8 cellular contexts compared by ENCODE assay signal in genomic region chr6:136288566-136289326, GRCh38. TPM values are rescaled to one million over a fixed set of nuclear protein-coding genes. Genes with fewer than 3 reads are reported as not detected.
DNase-seq lines count a peak whose midpoint lies in the region; ATAC-seq and TF ChIP-seq lines count a peak whose summit lies in the region.

No MANE protein-coding gene starts in this region.

- CTCF ChIA-PET in BJ (lab: Yijun Ruan, JAX): interaction anchor here (0.8 to 1.6 kb wide), 4 partner anchors 28 to 790 kb away, joined by 3 to 5 read pairs (median 4); no protein-coding TSS in a partner anchor
- CTCF ChIA-PET in OCI-LY7 (lab: Charles Lee; ENCODE audit: unreplicated experiment): no interaction called here

- POLR2A ChIA-PET in BJ (lab: Charles Lee) (interaction anchor here (0.5 to 1.2 kb wide), 4 partner anchors 35 to 1081 kb away, joined by 5 read pairs; no protein-coding TSS in a partner anchor), OCI-LY7 (lab: Charles Lee) (interaction anchor here (0.5 to 5.1 kb wide), 10 partner anchors 11 to 793 kb away, joined by 3 to 99 read pairs (median 6); partner anchors contain the start of gene MTFR2)

- peaks cover 74% of the 10 kb centered on the region for H3K4me1 Mint-ChIP-seq in activated T-cell treated with anti-CD3 and anti-CD28 coated beads, Interleukin-2, amount 50 U/mL, for 72 hours (ENCODE audit: low read depth)

- H3K27ac ChIP-seq in OCI-LY7 (ENCODE audit: low read depth, low read length, poor library complexity, severe bottlenecking) (peak overlapping the region; percentile 97), esophagus muscularis mucosa (replicated peaks in 1 of 4) (peak overlapping the region; percentile 99 to 100 (median 100)), muscle layer of colon (ENCODE audit: low read depth, low read length) (peak overlapping the region; percentile 100)

- no peaks in the 10 kb centered on the region for H3K9me3 ChIP-seq in OCI-LY7 (ENCODE audit: low read length)
- no peaks in the 10 kb centered on the region for H3K9me3 ChIP-seq in esophagus muscularis mucosa
- no peaks in the 10 kb centered on the region for H3K9me3 ChIP-seq in muscle layer of colon (ENCODE audit: low read length)

- H4K20me1 ChIP-seq in OCI-LY7 (ENCODE audit: insufficient read depth, low read length): peaks cover 39% of the 10 kb centered on the region

- H3K4me2 ChIP-seq in OCI-LY7 (ENCODE audit: low read length): peak overlapping the region; percentile 91

- WGBS in esophagus muscularis mucosa: under 1% methylated on average over 30 of the region's 34 CpGs

- TF ChIP-seq POLR2A in esophagus muscularis mucosa (IDR thresholded peaks at IDR 0.05; ENCODE audit: low read depth): no peak

- no TSS peak for BruUV-seq in OCI-LY7 (replicated peaks; lab: Mats Ljungman, UMichigan)

- no peak for TF ChIP-seq EP300 in esophagus muscularis mucosa (IDR thresholded peaks at IDR 0.05)

- DNase-seq in BJ (ENCODE audit: low read depth) (peak; percentile 75), HK-2 (ENCODE audit: unreplicated experiment) (peak; percentile 84), OCI-LY7 (ENCODE audit: low spot score) (peak; percentile 68), esophagus muscularis mucosa (ENCODE audit: extremely low spot score) (peak; percentile 93)
- peak; percentile 87 to 92 for DNase-seq in activated T-cell treated with anti-CD3 and anti-CD28 coated beads, Interleukin-2, amount 50 U/mL, for 72 hours
- DNase-seq in stimulated activated CD8-positive, alpha-beta memory T cell treated with anti-CD3 and anti-CD28 coated beads, Interleukin-7, amount 100 ng/mL, for 1 hour (ENCODE audit: low read depth in 2 of 2): peak; percentile 72 to 73

- H3K4me1 ChIP-seq in OCI-LY7 (ENCODE audit: insufficient read depth, low read length, poor library complexity, severe bottlenecking) (peaks cover 52% of the 10 kb centered on the region), esophagus muscularis mucosa (peaks cover 54 to 60% (median 59%) of the 10 kb centered on the region in 4 donors), muscle layer of colon (ENCODE audit: insufficient read depth, low read length) (peaks cover 53% of the 10 kb centered on the region)

- H3K9me2 ChIP-seq in OCI-LY7 (ENCODE audit: insufficient read depth, low read length): no peaks in the 10 kb centered on the region

- peak overlapping the region; percentile 78 for H3K4me3 ChIP-seq in BJ (ENCODE audit: low read depth, low read length)
- peak overlapping the region; percentile 88 for H3K4me3 ChIP-seq in OCI-LY7 (ENCODE audit: low read depth, low read length, poor library complexity, severe bottlenecking)
- peak overlapping the region; percentile 82 to 100 (median 89) for H3K4me3 ChIP-seq in esophagus muscularis mucosa
- H3K4me3 ChIP-seq in muscle layer of colon (ENCODE audit: low read depth in 1 of 2, low read length in 2 of 2): peak overlapping the region; percentile 63 to 99

- peak overlapping the region; percentile 97 for H3K27ac Mint-ChIP-seq in activated T-cell treated with anti-CD3 and anti-CD28 coated beads, Interleukin-2, amount 50 U/mL, for 72 hours

- H3K27me3 Mint-ChIP-seq in activated T-cell treated with anti-CD3 and anti-CD28 coated beads, Interleukin-2, amount 50 U/mL, for 72 hours (ENCODE audit: low read depth): no peaks in the 10 kb centered on the region

- peak; percentile 33; the same call in 1 of the 2 replicates for TF ChIP-seq CTCF in BJ (IDR thresholded peaks at IDR 0.05; ENCODE audit: insufficient read depth, low read depth, low read length)
- peak; percentile 53; the same call in 1 of the 2 replicates for TF ChIP-seq CTCF in OCI-LY7 (conservative IDR thresholded peaks at IDR 0.05; ENCODE audit: low read length)
- peak in 1 of 3 experiments; percentile 58 for TF ChIP-seq CTCF in esophagus muscularis mucosa (IDR thresholded peaks at IDR 0.05)

- H3K36me3 ChIP-seq in BJ (ENCODE audit: control insufficient read depth, insufficient read depth, low read length) (no peaks in the 10 kb centered on the region), OCI-LY7 (ENCODE audit: insufficient read depth, low read length) (peaks cover 48% of the 10 kb centered on the region), esophagus muscularis mucosa (no peaks in the 10 kb centered on the region), muscle layer of colon (ENCODE audit: insufficient read depth, low read length) (no peaks in the 10 kb centered on the region)

- H3K36me3 Mint-ChIP-seq in activated T-cell treated with anti-CD3 and anti-CD28 coated beads, Interleukin-2, amount 50 U/mL, for 72 hours (ENCODE audit: insufficient read depth in 2 of 2): peaks cover 5 to 14% of the 10 kb centered on the region in 2 donors

- peak overlapping the region; percentile 99 for H3K9ac ChIP-seq in muscle layer of colon (ENCODE audit: low read length)

- H3K4me3 Mint-ChIP-seq in activated T-cell treated with anti-CD3 and anti-CD28 coated beads, Interleukin-2, amount 50 U/mL, for 72 hours: peak overlapping the region; percentile 85 to 100

- H3K27me3 ChIP-seq in BJ (ENCODE audit: control insufficient read depth, insufficient read depth, low read length) (no peaks in the 10 kb centered on the region), esophagus muscularis mucosa (no peaks in the 10 kb centered on the region), muscle layer of colon (ENCODE audit: control insufficient read depth in 1 of 2, insufficient read depth in 2 of 2, low read length in 2 of 2) (no peaks in the 10 kb centered on the region)

- peaks cover 60% of the 10 kb centered on the region for H3K79me2 ChIP-seq in OCI-LY7 (ENCODE audit: insufficient read depth, low read depth, low read length)

- H3K9me3 Mint-ChIP-seq in activated T-cell treated with anti-CD3 and anti-CD28 coated beads, Interleukin-2, amount 50 U/mL, for 72 hours: no peaks in the 10 kb centered on the region

- ATAC-seq in GM19397 (IDR thresholded peaks at IDR 0.05; ENCODE audit: unreplicated experiment): peak; percentile 31
- ATAC-seq in activated T-cell treated with anti-CD3 and anti-CD28 coated beads, Interleukin-2, amount 50 U/mL, for 72 hours (replicated peaks in 1 of 2): peak; percentile 72 to 74

- no peak overlapping the region; the same call in 1 of the 2 replicates for H2AFZ ChIP-seq in OCI-LY7 (ENCODE audit: low read length)

- intact Hi-C loops in OCI-LY7 (cut with micrococcal nuclease; ENCODE audit: unreplicated experiment) (loop anchor here (1.0 to 10.0 kb wide), 3 partner anchors 38 to 790 kb away; partner anchors contain the start of genes MAP3K5 and MTFR2), esophagus muscularis mucosa (cut with DNase I) (loop anchor here (5.0 kb wide), 1 partner anchor 36 kb away; the partner anchor contains the start of gene MTFR2)

RNA-seq across cellular contexts. Expression of gene BCLAF1, which starts 0.9 kb away (rescaled TPM):
- 39.1 and 79.2 TPM in 2 replicates for polyA plus RNA-seq in BJ (2011; rRNA removed)
- 52.9 and 56.3 TPM in 2 replicates for polyA minus RNA-seq in BJ (2011; rRNA and poly(A)+ RNA removed)
- 130 and 228 TPM in 2 replicates for total RNA-seq in OCI-LY7 (2014; rRNA removed; shearing (Covaris generic))
- 186 and 189 TPM in 2 replicates for total RNA-seq in OCI-LY7 (2022)
- 100 to 1,000 TPM; 146 to 151 TPM for total RNA-seq in activated T-cell treated with anti-CD3 and anti-CD28 coated beads, Interleukin-2, amount 50 U/mL, for 72 hours
- 10 to 100 TPM; 69.7 to 90.1 (median 75.4) TPM for total RNA-seq in esophagus muscularis mucosa

RNA-seq across cellular contexts. Expression of gene MTFR2, which starts 38.6 kb away (rescaled TPM):
- 5.5 and 6.1 TPM in 2 replicates for polyA plus RNA-seq in BJ (2011; rRNA removed)
- polyA minus RNA-seq in BJ (2011; rRNA and poly(A)+ RNA removed): 4.2 and 4.9 TPM in 2 replicates
- 9.3 and 10.4 TPM in 2 replicates for total RNA-seq in OCI-LY7 (2014; rRNA removed; shearing (Covaris generic))
- total RNA-seq in OCI-LY7 (2022): 26.6 and 32.9 TPM in 2 replicates
- total RNA-seq in activated T-cell treated with anti-CD3 and anti-CD28 coated beads, Interleukin-2, amount 50 U/mL, for 72 hours: 10 to 100 TPM; 29.4 to 34.3 TPM
- total RNA-seq in esophagus muscularis mucosa: 1 to 10 TPM in 1 of 4 donors, under 1 TPM in 1, not detected in 2; 0.57 to 1.7 TPM

Comparison
In these comparisons a context has a peak if more than half of its experiments do, and no peak if none do; other contexts are left out.
1. Peak in every context shown above with its lines: DNase-seq, ATAC-seq, H3K4me3 ChIP-seq and H3K27ac ChIP-seq.